In the genomic region with DNA sequence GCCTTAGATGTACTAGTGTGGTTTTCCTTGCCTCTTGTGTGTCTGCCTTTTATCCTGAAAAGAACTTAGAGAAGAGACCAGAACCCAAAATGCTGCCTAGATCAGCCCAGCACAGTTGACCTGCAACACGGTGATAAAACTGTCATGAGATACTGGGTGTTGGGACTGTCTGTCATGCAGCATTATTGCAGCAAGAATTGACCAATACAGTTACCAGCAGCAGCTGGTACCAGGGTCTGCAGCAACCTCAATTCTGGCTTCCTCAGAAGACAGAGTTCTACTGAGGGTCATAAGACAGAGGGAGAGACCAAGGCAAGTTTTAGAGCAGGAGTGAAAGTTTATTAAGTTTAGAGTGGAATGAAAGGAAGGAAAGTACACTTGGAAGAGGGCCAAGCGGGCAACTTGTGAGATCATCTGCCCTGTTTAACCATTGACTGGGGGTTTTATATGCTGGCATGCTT, we compare ENCODE assay signal across 17 cellular contexts.
DNase-seq lines count a peak whose midpoint lies in the region; ATAC-seq, FAIRE-seq and TF ChIP-seq lines count a peak whose summit lies in the region.
"Had no signal": no experiment of that assay in that cellular context is flagged by ENCODE, and none has a peak within 500 bp of the region (broad histone marks: within the 10 kb centered on the region; RNA-seq: fewer than 3 reads in every experiment).

No MANE protein-coding gene starts in this region.

- H3K27ac Mint-ChIP-seq in activated CD8-positive, alpha-beta memory T cell treated with anti-CD3 and anti-CD28 coated beads, Interleukin-2, amount 10 ng/mL, durations not matched to agents 7 days and 5 days, result no peak overlapping the region

- TF ChIP-seq CTCF in K562 (IDR thresholded peaks at IDR 0.05 in 2 of 3, conservative IDR thresholded peaks at IDR 0.05 in 1 of 3; ENCODE audit: insufficient read depth in 2 of 3, low read depth in 1 of 3, low read length in 3 of 3), result no peak
- TF ChIP-seq CTCF in sigmoid colon (IDR thresholded peaks at IDR 0.05), result no peak
- no peak for TF ChIP-seq CTCF in hepatocyte (IDR thresholded peaks at IDR 0.05; ENCODE audit: poor library complexity)

- no peaks in the 10 kb centered on the region for H3K9me2 ChIP-seq in hepatocyte (replicated peaks; ENCODE audit: insufficient read depth)

- H3K9me3 ChIP-seq in K562 (replicated peaks; ENCODE audit: control insufficient read depth, insufficient read depth, low read depth, low read length) (no peaks in the 10 kb centered on the region), sigmoid colon (no peaks in the 10 kb centered on the region), hepatocyte (ENCODE audit: low read depth) (no peaks in the 10 kb centered on the region)
- H3K9me3 ChIP-seq: Peyer's patch had no signal

- H3K27ac ChIP-seq in K562 (ENCODE audit: extremely low read depth, low read depth, low read length), result no peak overlapping the region
- no peak overlapping the region for H3K27ac ChIP-seq in sigmoid colon
- H3K27ac ChIP-seq in hepatocyte, result no peak overlapping the region
- H3K27ac ChIP-seq: C4-2B, HL-60, Peyer's patch had no signal

- H3K9me3 Mint-ChIP-seq in activated CD8-positive, alpha-beta memory T cell treated with anti-CD3 and anti-CD28 coated beads, Interleukin-2, amount 10 ng/mL, durations not matched to agents 7 days and 5 days (ENCODE audit: low read depth), result no peaks in the 10 kb centered on the region

- DNase-seq in activated CD8-positive, alpha-beta memory T cell treated with anti-CD3 and anti-CD28 coated beads, Interleukin-2, amount 10 ng/mL, durations not matched to agents 7 days and 5 days, result peak; percentile 8
- no peak for DNase-seq in activated CD8-positive, alpha-beta memory T cell treated with anti-CD3 and anti-CD28 coated beads, Interleukin-2, amount 50 U/mL, for 4 hours
- DNase-seq in K562 (ENCODE audit: extremely low read depth in 1 of 4, low spot score in 3 of 4) (peak in 1 of 4 experiments; percentile 56), mesenteric fat pad (ENCODE audit: low spot score) (peak; percentile 39), sigmoid colon (peak; percentile 44), retina (no peak), hepatocyte (ENCODE audit: low spot score) (no peak)
- DNase-seq: HCEC 1CT, NCI-H1105, NCI-H187, Peyer's patch, Right ventricle myocardium superior had no signal

- TF ChIP-seq POLR2A in K562 (conservative IDR thresholded peaks at IDR 0.05) (no peak), sigmoid colon (IDR thresholded peaks at IDR 0.05) (no peak)

- peaks cover 3% of the 10 kb centered on the region for H3K4me1 Mint-ChIP-seq in activated CD8-positive, alpha-beta memory T cell treated with anti-CD3 and anti-CD28 coated beads, Interleukin-2, amount 10 ng/mL, durations not matched to agents 7 days and 5 days

- H4K20me1 ChIP-seq in K562 (replicated peaks; ENCODE audit: control insufficient read depth, insufficient read depth, low read length) (no peaks in the 10 kb centered on the region; the same call in 1 of the 2 replicates), hepatocyte (ENCODE audit: insufficient read depth, poor library complexity, severe bottlenecking) (no peaks in the 10 kb centered on the region)

- intact Hi-C loops in K562 (cut with micrococcal nuclease) (no loop called here), sigmoid colon (cut with DNase I) (loop anchor here (5.0 kb wide), 1 partner anchor 281 kb away; a partner anchor contains a TSS)

- no peaks in the 10 kb centered on the region for H3K36me3 Mint-ChIP-seq in activated CD8-positive, alpha-beta memory T cell treated with anti-CD3 and anti-CD28 coated beads, Interleukin-2, amount 10 ng/mL, durations not matched to agents 7 days and 5 days

- ATAC-seq in activated CD8-positive, alpha-beta memory T cell treated with anti-CD3 and anti-CD28 coated beads, Interleukin-2, amount 10 ng/mL, durations not matched to agents 7 days and 5 days, result no peak
- peak; percentile 40 for ATAC-seq in K562
- no peak for ATAC-seq in HG02840 (IDR thresholded peaks at IDR 0.05; ENCODE audit: low FRiP score, unreplicated experiment)

- H3K27me3 Mint-ChIP-seq in activated CD8-positive, alpha-beta memory T cell treated with anti-CD3 and anti-CD28 coated beads, Interleukin-2, amount 10 ng/mL, durations not matched to agents 7 days and 5 days, result peaks cover 10% of the 10 kb centered on the region

- H3K9ac ChIP-seq in K562 (ENCODE audit: insufficient read depth in 1 of 2, low read depth in 2 of 2, low read length in 2 of 2), result no peak overlapping the region

- POLR2A ChIA-PET in K562 (lab: Yijun Ruan, JAX), result interaction anchor here (1.0 to 1.4 kb wide), 2 partner anchors 15 to 22 kb away, joined by 3 to 7 read pairs; no protein-coding TSS in a partner anchor

- H3K4me3 Mint-ChIP-seq in activated CD8-positive, alpha-beta memory T cell treated with anti-CD3 and anti-CD28 coated beads, Interleukin-2, amount 10 ng/mL, durations not matched to agents 7 days and 5 days, result no peak overlapping the region

- no peak for TF ChIP-seq RAD21 in K562 (CRISPR knock-in tag; conservative IDR thresholded peaks at IDR 0.05 in 1 of 2, IDR thresholded peaks at IDR 0.05 in 1 of 2)

- H3K9me1 ChIP-seq in K562 (ENCODE audit: control insufficient read depth, insufficient read depth, low read length), result no peaks in the 10 kb centered on the region

- H3K79me2 ChIP-seq in K562 (ENCODE audit: control insufficient read depth, insufficient read depth, low read length), result no peaks in the 10 kb centered on the region
- no peaks in the 10 kb centered on the region for H3K79me2 ChIP-seq in hepatocyte

- no TSS peak for BruUV-seq in K562 (replicated peaks; lab: Mats Ljungman, UMichigan)

- CTCF ChIA-PET in activated CD8-positive, alpha-beta memory T cell treated with anti-CD3 and anti-CD28 coated beads, Interleukin-2, amount 10 ng/mL, durations not matched to agents 7 days and 5 days (lab: Charles Lee), result no interaction called here
- CTCF ChIA-PET in K562 (lab: Yijun Ruan, JAX; ENCODE audit: low intra/inter-chr PET ratio), result no interaction called here

- 46% methylated on average over 2 of the region's 2 CpGs for WGBS in K562 (ENCODE audit: insufficient coverage, low coverage, missing lambda C conversion rate)
- 50 to 70% methylated on average over 2 of the region's 2 CpGs for WGBS in sigmoid colon, 2 donors
- 84% methylated on average over 2 of the region's 2 CpGs for WGBS in hepatocyte (ENCODE audit: low lambda C conversion rate, missing lambda C conversion rate)

- H3K27me3 ChIP-seq in K562 (ENCODE audit: control insufficient read depth in 2 of 2, insufficient read depth in 2 of 2, low read length in 2 of 2), result no peaks in the 10 kb centered on the region
- H3K27me3 ChIP-seq in sigmoid colon, result no peaks in the 10 kb centered on the region
- H3K27me3 ChIP-seq in hepatocyte, result no peaks in the 10 kb centered on the region
- H3K27me3 ChIP-seq: Peyer's patch had no signal

- FAIRE-seq in K562 (lab: Jason Lieb, UNC), result peak; percentile 79
- FAIRE-seq: A204.1, GM18507 had no signal

- in situ Hi-C loops in K562 (cut with MboI), result no loop called here

- TF ChIP-seq EP300 in K562 (IDR thresholded peaks at IDR 0.05; ENCODE audit: low read length) (peak; percentile 28; the same call in 1 of the 2 replicates), sigmoid colon (IDR thresholded peaks at IDR 0.05) (no peak)

- no peaks in the 10 kb centered on the region for H3K36me3 ChIP-seq in K562 (ENCODE audit: control insufficient read depth, insufficient read depth, low read length)
- H3K36me3 ChIP-seq in sigmoid colon, result no peaks in the 10 kb centered on the region
- H3K36me3 ChIP-seq in hepatocyte (replicated peaks; ENCODE audit: insufficient read depth, low read depth), result no peaks in the 10 kb centered on the region
- H3K36me3 ChIP-seq: Peyer's patch had no signal

- H2AFZ ChIP-seq in K562 (ENCODE audit: low read depth, low read length), result no peak overlapping the region
- H2AFZ ChIP-seq in hepatocyte, result no peak overlapping the region

- H3K4me3 ChIP-seq in K562, result no peak overlapping the region
- H3K4me3 ChIP-seq in sigmoid colon, result no peak overlapping the region
- H3K4me3 ChIP-seq in hepatocyte, result no peak overlapping the region
- H3K4me3 ChIP-seq: Peyer's patch had no signal

- H3K4me1 ChIP-seq in K562 (replicated peaks in 1 of 2; ENCODE audit: control insufficient read depth in 2 of 2, insufficient read depth in 2 of 2, low read length in 2 of 2) (peaks cover 33 to 38% of the 10 kb centered on the region in 2 experiments), sigmoid colon (peaks cover 0 to 56% (median 41%) of the 10 kb centered on the region in 4 donors), hepatocyte (ENCODE audit: insufficient read depth) (peaks cover 22% of the 10 kb centered on the region)

- H3K4me2 ChIP-seq in K562 (ENCODE audit: insufficient read depth, low read length) (no peak overlapping the region; the same call in 1 of the 2 replicates), hepatocyte (no peak overlapping the region)

TF ChIP-seq in K562, 482 proteins besides CTCF, POLR2A, EP300 and RAD21 (continues in another document):
- TF ChIP-seq HNRNPUL1 (IDR thresholded peaks at IDR 0.05; ENCODE audit: low read length) (no peak), CBX1 (IDR thresholded peaks at IDR 0.05; ENCODE audit: low read depth) (no peak), MEIS2 (IDR thresholded peaks at IDR 0.05; ENCODE audit: partially characterized antibody) (peak; percentile 52), ARID1B (IDR thresholded peaks at IDR 0.05) (peak; percentile 38; the same call in 1 of the 2 replicates), TARDBP (IDR thresholded peaks at IDR 0.05) (no peak), TRIM24 (IDR thresholded peaks at IDR 0.05) (0 out of 4 replicates have a peak, but pooled peaks of 1 of the 2 experiments have one; percentile 50)
- TF ChIP-seq, protein P1, sequence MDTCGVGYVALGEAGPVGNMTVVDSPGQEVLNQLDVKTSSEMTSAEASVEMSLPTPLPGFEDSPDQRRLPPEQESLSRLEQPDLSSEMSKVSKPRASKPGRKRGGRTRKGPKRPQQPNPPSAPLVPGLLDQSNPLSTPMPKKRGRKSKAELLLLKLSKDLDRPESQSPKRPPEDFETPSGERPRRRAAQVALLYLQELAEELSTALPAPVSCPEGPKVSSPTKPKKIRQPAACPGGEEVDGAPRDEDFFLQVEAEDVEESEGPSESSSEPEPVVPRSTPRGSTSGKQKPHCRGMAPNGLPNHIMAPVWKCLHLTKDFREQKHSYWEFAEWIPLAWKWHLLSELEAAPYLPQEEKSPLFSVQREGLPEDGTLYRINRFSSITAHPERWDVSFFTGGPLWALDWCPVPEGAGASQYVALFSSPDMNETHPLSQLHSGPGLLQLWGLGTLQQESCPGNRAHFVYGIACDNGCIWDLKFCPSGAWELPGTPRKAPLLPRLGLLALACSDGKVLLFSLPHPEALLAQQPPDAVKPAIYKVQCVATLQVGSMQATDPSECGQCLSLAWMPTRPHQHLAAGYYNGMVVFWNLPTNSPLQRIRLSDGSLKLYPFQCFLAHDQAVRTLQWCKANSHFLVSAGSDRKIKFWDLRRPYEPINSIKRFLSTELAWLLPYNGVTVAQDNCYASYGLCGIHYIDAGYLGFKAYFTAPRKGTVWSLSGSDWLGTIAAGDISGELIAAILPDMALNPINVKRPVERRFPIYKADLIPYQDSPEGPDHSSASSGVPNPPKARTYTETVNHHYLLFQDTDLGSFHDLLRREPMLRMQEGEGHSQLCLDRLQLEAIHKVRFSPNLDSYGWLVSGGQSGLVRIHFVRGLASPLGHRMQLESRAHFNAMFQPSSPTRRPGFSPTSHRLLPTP (IDR thresholded peaks at IDR 0.05; ENCODE audit: borderline replicate concordance, extremely low read depth, insufficient read length), result no peak

Comparison
In these comparisons a context has a peak if more than half of its experiments do, and no peak if none do; other contexts are left out.
1. DNase-seq: peak in activated CD8-positive, alpha-beta memory T cell treated with anti-CD3 and anti-CD28 coated beads, Interleukin-2, amount 10 ng/mL, durations not matched to agents 7 days and 5 days (single experiment), mesenteric fat pad (single experiment) and sigmoid colon (single experiment); none in activated CD8-positive, alpha-beta memory T cell treated with anti-CD3 and anti-CD28 coated beads, Interleukin-2, amount 50 U/mL, for 4 hours (single experiment), retina (single experiment) and hepatocyte (single experiment).